ENCODE assay signal across 1 cellular context in the genomic region with DNA sequence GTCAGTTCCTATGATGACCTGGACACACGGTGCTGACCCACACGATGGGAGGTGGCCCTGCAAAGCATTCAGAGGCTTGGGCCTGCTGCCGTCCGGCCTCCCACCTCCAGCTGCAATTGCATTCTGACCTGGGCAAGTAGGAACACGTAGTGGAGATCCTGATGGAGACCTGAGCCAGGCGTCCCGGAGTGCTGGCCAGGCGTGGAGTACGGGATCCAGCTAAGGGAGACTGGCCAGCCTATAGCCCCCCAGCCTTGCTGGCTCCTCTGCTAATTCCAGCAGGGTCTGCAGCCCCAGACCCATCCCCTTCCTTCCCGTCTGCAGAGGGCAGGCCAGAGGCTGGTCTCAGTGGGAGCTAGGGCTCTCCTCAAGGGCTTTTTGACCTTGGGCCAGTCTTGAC.
A peak's percentile ranks its signal among the peaks of the same experiment; 100 is the strongest.
TF ChIP-seq lines count a peak whose summit lies in the region.

No MANE protein-coding gene starts in this region.

TF ChIP-seq in K562, 482 proteins besides CTCF, POLR2A, EP300 and RAD21 (continued from another document and continues in another):
- TF ChIP-seq, protein P1, sequence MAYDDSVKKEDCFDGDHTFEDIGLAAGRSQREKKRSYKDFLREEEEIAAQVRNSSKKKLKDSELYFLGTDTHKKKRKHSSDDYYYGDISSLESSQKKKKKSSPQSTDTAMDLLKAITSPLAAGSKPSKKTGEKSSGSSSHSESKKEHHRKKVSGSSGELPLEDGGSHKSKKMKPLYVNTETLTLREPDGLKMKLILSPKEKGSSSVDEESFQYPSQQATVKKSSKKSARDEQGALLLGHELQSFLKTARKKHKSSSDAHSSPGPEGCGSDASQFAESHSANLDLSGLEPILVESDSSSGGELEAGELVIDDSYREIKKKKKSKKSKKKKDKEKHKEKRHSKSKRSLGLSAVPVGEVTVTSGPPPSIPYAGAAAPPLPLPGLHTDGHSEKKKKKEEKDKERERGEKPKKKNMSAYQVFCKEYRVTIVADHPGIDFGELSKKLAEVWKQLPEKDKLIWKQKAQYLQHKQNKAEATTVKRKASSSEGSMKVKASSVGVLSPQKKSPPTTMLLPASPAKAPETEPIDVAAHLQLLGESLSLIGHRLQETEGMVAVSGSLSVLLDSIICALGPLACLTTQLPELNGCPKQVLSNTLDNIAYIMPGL (CRISPR knock-in tag; IDR thresholded peaks at IDR 0.05) = no peak
- TF ChIP-seq ZFX (CRISPR knock-in tag; IDR thresholded peaks at IDR 0.05) = peak; percentile 62
- no peak for TF ChIP-seq ZC3H11A (IDR thresholded peaks at IDR 0.05; ENCODE audit: low read depth, low read length)
- no peak for TF ChIP-seq BRCA1 (IDR thresholded peaks at IDR 0.05)
- TF ChIP-seq BRCA1 (CRISPR knock-in tag; IDR thresholded peaks at IDR 0.05) = no peak
- no peak for TF ChIP-seq ZNF165 (CRISPR knock-in tag; IDR thresholded peaks at IDR 0.05; ENCODE audit: borderline replicate concordance)
- no peak for TF ChIP-seq PCBP1 (IDR thresholded peaks at IDR 0.05; ENCODE audit: low read depth, low read length, poor library complexity, severe bottlenecking)
- TF ChIP-seq PML (IDR thresholded peaks at IDR 0.05; ENCODE audit: low read length) = no peak
- TF ChIP-seq TARDBP (IDR thresholded peaks at IDR 0.05) = no peak
- TF ChIP-seq, protein P2, sequence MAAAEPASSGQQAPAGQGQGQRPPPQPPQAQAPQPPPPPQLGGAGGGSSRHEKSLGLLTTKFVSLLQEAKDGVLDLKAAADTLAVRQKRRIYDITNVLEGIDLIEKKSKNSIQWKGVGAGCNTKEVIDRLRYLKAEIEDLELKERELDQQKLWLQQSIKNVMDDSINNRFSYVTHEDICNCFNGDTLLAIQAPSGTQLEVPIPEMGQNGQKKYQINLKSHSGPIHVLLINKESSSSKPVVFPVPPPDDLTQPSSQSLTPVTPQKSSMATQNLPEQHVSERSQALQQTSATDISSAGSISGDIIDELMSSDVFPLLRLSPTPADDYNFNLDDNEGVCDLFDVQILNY (CRISPR knock-in tag; IDR thresholded peaks at IDR 0.05) = no peak
- no peak for TF ChIP-seq HDAC8 (tag; IDR thresholded peaks at IDR 0.05)
- TF ChIP-seq, protein P3, sequence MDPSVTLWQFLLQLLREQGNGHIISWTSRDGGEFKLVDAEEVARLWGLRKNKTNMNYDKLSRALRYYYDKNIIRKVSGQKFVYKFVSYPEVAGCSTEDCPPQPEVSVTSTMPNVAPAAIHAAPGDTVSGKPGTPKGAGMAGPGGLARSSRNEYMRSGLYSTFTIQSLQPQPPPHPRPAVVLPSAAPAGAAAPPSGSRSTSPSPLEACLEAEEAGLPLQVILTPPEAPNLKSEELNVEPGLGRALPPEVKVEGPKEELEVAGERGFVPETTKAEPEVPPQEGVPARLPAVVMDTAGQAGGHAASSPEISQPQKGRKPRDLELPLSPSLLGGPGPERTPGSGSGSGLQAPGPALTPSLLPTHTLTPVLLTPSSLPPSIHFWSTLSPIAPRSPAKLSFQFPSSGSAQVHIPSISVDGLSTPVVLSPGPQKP (CRISPR knock-in tag; IDR thresholded peaks at IDR 0.05) = no peak
- TF ChIP-seq SRSF3 (IDR thresholded peaks at IDR 0.05; ENCODE audit: insufficient read depth, low read length) = no peak
- TF ChIP-seq, protein P4, sequence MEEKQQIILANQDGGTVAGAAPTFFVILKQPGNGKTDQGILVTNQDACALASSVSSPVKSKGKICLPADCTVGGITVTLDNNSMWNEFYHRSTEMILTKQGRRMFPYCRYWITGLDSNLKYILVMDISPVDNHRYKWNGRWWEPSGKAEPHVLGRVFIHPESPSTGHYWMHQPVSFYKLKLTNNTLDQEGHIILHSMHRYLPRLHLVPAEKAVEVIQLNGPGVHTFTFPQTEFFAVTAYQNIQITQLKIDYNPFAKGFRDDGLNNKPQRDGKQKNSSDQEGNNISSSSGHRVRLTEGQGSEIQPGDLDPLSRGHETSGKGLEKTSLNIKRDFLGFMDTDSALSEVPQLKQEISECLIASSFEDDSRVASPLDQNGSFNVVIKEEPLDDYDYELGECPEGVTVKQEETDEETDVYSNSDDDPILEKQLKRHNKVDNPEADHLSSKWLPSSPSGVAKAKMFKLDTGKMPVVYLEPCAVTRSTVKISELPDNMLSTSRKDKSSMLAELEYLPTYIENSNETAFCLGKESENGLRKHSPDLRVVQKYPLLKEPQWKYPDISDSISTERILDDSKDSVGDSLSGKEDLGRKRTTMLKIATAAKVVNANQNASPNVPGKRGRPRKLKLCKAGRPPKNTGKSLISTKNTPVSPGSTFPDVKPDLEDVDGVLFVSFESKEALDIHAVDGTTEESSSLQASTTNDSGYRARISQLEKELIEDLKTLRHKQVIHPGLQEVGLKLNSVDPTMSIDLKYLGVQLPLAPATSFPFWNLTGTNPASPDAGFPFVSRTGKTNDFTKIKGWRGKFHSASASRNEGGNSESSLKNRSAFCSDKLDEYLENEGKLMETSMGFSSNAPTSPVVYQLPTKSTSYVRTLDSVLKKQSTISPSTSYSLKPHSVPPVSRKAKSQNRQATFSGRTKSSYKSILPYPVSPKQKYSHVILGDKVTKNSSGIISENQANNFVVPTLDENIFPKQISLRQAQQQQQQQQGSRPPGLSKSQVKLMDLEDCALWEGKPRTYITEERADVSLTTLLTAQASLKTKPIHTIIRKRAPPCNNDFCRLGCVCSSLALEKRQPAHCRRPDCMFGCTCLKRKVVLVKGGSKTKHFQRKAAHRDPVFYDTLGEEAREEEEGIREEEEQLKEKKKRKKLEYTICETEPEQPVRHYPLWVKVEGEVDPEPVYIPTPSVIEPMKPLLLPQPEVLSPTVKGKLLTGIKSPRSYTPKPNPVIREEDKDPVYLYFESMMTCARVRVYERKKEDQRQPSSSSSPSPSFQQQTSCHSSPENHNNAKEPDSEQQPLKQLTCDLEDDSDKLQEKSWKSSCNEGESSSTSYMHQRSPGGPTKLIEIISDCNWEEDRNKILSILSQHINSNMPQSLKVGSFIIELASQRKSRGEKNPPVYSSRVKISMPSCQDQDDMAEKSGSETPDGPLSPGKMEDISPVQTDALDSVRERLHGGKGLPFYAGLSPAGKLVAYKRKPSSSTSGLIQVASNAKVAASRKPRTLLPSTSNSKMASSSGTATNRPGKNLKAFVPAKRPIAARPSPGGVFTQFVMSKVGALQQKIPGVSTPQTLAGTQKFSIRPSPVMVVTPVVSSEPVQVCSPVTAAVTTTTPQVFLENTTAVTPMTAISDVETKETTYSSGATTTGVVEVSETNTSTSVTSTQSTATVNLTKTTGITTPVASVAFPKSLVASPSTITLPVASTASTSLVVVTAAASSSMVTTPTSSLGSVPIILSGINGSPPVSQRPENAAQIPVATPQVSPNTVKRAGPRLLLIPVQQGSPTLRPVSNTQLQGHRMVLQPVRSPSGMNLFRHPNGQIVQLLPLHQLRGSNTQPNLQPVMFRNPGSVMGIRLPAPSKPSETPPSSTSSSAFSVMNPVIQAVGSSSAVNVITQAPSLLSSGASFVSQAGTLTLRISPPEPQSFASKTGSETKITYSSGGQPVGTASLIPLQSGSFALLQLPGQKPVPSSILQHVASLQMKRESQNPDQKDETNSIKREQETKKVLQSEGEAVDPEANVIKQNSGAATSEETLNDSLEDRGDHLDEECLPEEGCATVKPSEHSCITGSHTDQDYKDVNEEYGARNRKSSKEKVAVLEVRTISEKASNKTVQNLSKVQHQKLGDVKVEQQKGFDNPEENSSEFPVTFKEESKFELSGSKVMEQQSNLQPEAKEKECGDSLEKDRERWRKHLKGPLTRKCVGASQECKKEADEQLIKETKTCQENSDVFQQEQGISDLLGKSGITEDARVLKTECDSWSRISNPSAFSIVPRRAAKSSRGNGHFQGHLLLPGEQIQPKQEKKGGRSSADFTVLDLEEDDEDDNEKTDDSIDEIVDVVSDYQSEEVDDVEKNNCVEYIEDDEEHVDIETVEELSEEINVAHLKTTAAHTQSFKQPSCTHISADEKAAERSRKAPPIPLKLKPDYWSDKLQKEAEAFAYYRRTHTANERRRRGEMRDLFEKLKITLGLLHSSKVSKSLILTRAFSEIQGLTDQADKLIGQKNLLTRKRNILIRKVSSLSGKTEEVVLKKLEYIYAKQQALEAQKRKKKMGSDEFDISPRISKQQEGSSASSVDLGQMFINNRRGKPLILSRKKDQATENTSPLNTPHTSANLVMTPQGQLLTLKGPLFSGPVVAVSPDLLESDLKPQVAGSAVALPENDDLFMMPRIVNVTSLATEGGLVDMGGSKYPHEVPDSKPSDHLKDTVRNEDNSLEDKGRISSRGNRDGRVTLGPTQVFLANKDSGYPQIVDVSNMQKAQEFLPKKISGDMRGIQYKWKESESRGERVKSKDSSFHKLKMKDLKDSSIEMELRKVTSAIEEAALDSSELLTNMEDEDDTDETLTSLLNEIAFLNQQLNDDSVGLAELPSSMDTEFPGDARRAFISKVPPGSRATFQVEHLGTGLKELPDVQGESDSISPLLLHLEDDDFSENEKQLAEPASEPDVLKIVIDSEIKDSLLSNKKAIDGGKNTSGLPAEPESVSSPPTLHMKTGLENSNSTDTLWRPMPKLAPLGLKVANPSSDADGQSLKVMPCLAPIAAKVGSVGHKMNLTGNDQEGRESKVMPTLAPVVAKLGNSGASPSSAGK (IDR thresholded peaks at IDR 0.05) = no peak
- TF ChIP-seq POLR2AphosphoS5 (IDR thresholded peaks at IDR 0.05; ENCODE audit: control insufficient read depth, insufficient read depth, low read depth, low read length) = peak; percentile 54
- TF ChIP-seq U2AF2 (optimal IDR thresholded peaks at IDR 0.05; ENCODE audit: low read depth, low read length) = no peak
- peak; percentile 20; the same call in 1 of the 2 replicates for TF ChIP-seq RBFOX2 (IDR thresholded peaks at IDR 0.05; ENCODE audit: low read depth, low read length)
- peak; percentile 85 for TF ChIP-seq WHSC1 (IDR thresholded peaks at IDR 0.05; ENCODE audit: low read length)
- TF ChIP-seq, protein P5, sequence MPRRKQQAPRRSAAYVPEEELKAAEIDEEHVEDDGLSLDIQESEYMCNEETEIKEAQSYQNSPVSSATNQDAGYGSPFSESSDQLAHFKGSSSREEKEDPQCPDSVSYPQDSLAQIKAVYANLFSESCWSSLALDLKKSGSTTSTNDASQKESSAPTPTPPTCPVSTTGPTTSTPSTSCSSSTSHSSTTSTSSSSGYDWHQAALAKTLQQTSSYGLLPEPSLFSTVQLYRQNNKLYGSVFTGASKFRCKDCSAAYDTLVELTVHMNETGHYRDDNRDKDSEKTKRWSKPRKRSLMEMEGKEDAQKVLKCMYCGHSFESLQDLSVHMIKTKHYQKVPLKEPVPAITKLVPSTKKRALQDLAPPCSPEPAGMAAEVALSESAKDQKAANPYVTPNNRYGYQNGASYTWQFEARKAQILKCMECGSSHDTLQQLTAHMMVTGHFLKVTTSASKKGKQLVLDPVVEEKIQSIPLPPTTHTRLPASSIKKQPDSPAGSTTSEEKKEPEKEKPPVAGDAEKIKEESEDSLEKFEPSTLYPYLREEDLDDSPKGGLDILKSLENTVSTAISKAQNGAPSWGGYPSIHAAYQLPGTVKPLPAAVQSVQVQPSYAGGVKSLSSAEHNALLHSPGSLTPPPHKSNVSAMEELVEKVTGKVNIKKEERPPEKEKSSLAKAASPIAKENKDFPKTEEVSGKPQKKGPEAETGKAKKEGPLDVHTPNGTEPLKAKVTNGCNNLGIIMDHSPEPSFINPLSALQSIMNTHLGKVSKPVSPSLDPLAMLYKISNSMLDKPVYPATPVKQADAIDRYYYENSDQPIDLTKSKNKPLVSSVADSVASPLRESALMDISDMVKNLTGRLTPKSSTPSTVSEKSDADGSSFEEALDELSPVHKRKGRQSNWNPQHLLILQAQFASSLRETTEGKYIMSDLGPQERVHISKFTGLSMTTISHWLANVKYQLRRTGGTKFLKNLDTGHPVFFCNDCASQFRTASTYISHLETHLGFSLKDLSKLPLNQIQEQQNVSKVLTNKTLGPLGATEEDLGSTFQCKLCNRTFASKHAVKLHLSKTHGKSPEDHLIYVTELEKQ (CRISPR knock-in tag; IDR thresholded peaks at IDR 0.05) = no peak
- TF ChIP-seq, protein P6, sequence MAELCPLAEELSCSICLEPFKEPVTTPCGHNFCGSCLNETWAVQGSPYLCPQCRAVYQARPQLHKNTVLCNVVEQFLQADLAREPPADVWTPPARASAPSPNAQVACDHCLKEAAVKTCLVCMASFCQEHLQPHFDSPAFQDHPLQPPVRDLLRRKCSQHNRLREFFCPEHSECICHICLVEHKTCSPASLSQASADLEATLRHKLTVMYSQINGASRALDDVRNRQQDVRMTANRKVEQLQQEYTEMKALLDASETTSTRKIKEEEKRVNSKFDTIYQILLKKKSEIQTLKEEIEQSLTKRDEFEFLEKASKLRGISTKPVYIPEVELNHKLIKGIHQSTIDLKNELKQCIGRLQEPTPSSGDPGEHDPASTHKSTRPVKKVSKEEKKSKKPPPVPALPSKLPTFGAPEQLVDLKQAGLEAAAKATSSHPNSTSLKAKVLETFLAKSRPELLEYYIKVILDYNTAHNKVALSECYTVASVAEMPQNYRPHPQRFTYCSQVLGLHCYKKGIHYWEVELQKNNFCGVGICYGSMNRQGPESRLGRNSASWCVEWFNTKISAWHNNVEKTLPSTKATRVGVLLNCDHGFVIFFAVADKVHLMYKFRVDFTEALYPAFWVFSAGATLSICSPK (IDR thresholded peaks at IDR 0.05; ENCODE audit: borderline replicate concordance) = no peak
- no peak for TF ChIP-seq MEIS2 (IDR thresholded peaks at IDR 0.05; ENCODE audit: partially characterized antibody)
- TF ChIP-seq POLR2G (IDR thresholded peaks at IDR 0.05; ENCODE audit: low read depth, low read length) = peak; percentile 35; the same call in 1 of the 2 replicates
- TF ChIP-seq ZNF133 (CRISPR knock-in tag; IDR thresholded peaks at IDR 0.05) = no peak
- TF ChIP-seq FOXJ2 (tag; IDR thresholded peaks at IDR 0.05) = no peak
- TF ChIP-seq, protein P7, sequence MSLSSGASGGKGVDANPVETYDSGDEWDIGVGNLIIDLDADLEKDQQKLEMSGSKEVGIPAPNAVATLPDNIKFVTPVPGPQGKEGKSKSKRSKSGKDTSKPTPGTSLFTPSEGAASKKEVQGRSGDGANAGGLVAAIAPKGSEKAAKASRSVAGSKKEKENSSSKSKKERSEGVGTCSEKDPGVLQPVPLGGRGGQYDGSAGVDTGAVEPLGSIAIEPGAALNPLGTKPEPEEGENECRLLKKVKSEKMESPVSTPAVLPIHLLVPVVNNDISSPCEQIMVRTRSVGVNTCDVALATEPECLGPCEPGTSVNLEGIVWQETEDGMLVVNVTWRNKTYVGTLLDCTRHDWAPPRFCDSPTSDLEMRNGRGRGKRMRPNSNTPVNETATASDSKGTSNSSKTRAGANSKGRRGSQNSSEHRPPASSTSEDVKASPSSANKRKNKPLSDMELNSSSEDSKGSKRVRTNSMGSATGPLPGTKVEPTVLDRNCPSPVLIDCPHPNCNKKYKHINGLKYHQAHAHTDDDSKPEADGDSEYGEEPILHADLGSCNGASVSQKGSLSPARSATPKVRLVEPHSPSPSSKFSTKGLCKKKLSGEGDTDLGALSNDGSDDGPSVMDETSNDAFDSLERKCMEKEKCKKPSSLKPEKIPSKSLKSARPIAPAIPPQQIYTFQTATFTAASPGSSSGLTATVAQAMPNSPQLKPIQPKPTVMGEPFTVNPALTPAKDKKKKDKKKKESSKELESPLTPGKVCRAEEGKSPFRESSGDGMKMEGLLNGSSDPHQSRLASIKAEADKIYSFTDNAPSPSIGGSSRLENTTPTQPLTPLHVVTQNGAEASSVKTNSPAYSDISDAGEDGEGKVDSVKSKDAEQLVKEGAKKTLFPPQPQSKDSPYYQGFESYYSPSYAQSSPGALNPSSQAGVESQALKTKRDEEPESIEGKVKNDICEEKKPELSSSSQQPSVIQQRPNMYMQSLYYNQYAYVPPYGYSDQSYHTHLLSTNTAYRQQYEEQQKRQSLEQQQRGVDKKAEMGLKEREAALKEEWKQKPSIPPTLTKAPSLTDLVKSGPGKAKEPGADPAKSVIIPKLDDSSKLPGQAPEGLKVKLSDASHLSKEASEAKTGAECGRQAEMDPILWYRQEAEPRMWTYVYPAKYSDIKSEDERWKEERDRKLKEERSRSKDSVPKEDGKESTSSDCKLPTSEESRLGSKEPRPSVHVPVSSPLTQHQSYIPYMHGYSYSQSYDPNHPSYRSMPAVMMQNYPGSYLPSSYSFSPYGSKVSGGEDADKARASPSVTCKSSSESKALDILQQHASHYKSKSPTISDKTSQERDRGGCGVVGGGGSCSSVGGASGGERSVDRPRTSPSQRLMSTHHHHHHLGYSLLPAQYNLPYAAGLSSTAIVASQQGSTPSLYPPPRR (CRISPR knock-in tag; IDR thresholded peaks at IDR 0.05; ENCODE audit: borderline replicate concordance) = no peak
- no peak for TF ChIP-seq MCM7 (IDR thresholded peaks at IDR 0.05)
- TF ChIP-seq MIER1 (IDR thresholded peaks at IDR 0.05; ENCODE audit: low read depth) = no peak
- TF ChIP-seq KLF10 (CRISPR knock-in tag; IDR thresholded peaks at IDR 0.05) = no peak
